25 cellular contexts compared by ENCODE assay signal in the genomic region with DNA sequence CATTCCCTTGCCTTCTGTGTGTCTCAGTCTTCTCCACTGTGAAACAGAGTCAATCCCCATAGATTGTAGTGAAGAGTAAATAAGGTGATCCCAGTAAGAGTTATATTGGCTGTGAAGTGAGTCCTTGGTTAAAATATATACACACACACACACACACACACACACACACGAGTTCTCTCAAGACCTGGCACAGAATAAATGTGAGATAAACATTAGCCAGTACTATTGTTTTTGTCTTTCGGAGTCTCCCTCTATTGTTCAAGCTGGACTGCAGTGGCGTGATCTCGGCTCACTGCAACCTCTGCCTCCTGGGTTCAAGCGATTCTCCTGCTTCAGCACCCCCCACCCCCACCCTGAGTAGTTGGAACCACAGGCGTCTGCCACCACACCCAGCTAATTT.
"Had no signal": no experiment of that assay in that cellular context is flagged by ENCODE, and none has a peak within 500 bp of the region (broad histone marks: within the 10 kb centered on the region; RNA-seq: fewer than 3 reads in every experiment).

No MANE protein-coding gene starts in this region.

- ATAC-seq: naive thymus-derived CD4-positive, alpha-beta T cell; natural killer cell; pancreas; right lobe of liver; stimulated activated effector memory CD8-positive, alpha-beta T cell treated with anti-CD3 and anti-CD28 coated beads, Interleukin-12 subunit alpha, Interleukin-12 subunit beta, amount 100 ng/mL, for 72 hours; stimulated activated naive B cell treated with anti-CD40 and anti-IgM and Interleukin-4, amounts not matched to agents 10 μg/mL and 1 μg/mL and 100 μg/mL, for 72 hours had no signal

- H3K27ac ChIP-seq: neural progenitor cell, pancreas, prostate gland, right lobe of liver, sigmoid colon, stomach, thoracic aorta, thyroid gland, tibial nerve, upper lobe of left lung had no signal

- H3K27ac Mint-ChIP-seq: naive thymus-derived CD4-positive, alpha-beta T cell; natural killer cell; nephron; neural progenitor cell; stimulated activated effector memory CD8-positive, alpha-beta T cell treated with anti-CD3 and anti-CD28 coated beads, Interleukin-12 subunit alpha, Interleukin-12 subunit beta, amount 100 ng/mL, for 72 hours; stimulated activated naive B cell treated with anti-CD40 and anti-IgM and Interleukin-4, amounts not matched to agents 10 μg/mL and 1 μg/mL and 100 μg/mL, for 72 hours; stimulated activated naive CD8-positive, alpha-beta T cell treated with anti-CD3 and anti-CD28 coated beads, Interleukin-15, Interleukin-2, amounts not matched to agents 100 ng/mL and 50 ng/mL, for 24 hours had no signal

- H3K9me3 Mint-ChIP-seq: natural killer cell; stimulated activated effector memory CD8-positive, alpha-beta T cell treated with anti-CD3 and anti-CD28 coated beads, Interleukin-12 subunit alpha, Interleukin-12 subunit beta, amount 100 ng/mL, for 72 hours; stimulated activated naive B cell treated with anti-CD40 and anti-IgM and Interleukin-4, amounts not matched to agents 10 μg/mL and 1 μg/mL and 100 μg/mL, for 72 hours; stimulated activated naive CD8-positive, alpha-beta T cell treated with anti-CD3 and anti-CD28 coated beads, Interleukin-15, Interleukin-2, amounts not matched to agents 100 ng/mL and 50 ng/mL, for 24 hours had no signal

- H3K36me3 Mint-ChIP-seq: naive thymus-derived CD4-positive, alpha-beta T cell; natural killer cell; neural progenitor cell; stimulated activated effector memory CD8-positive, alpha-beta T cell treated with anti-CD3 and anti-CD28 coated beads, Interleukin-12 subunit alpha, Interleukin-12 subunit beta, amount 100 ng/mL, for 72 hours; stimulated activated naive B cell treated with anti-CD40 and anti-IgM and Interleukin-4, amounts not matched to agents 10 μg/mL and 1 μg/mL and 100 μg/mL, for 72 hours had no signal

- H3K4me1 Mint-ChIP-seq: neural progenitor cell; stimulated activated effector memory CD8-positive, alpha-beta T cell treated with anti-CD3 and anti-CD28 coated beads, Interleukin-12 subunit alpha, Interleukin-12 subunit beta, amount 100 ng/mL, for 72 hours had no signal

- DNase-seq: naive thymus-derived CD4-positive, alpha-beta T cell; natural killer cell; occipital lobe; pancreas; right cardiac atrium; right lobe of liver; sigmoid colon; small intestine; stimulated activated CD4-positive, alpha-beta T cell treated with anti-CD3 and anti-CD28 coated beads, Interleukin-15, amount 100 ng/mL, for 24 hours; stimulated activated CD4-positive, alpha-beta T cell treated with anti-CD3 and anti-CD28 coated beads, Interleukin-2, amount 100 ng/mL, for 24 hours; stimulated activated CD4-positive, alpha-beta T cell treated with anti-CD3 and anti-CD28 coated beads, Interleukin-2, amount 100 ng/mL, for 48 hours; stimulated activated CD4-positive, alpha-beta T cell treated with anti-CD3 and anti-CD28 coated beads, Interleukin-4, amount 100 ng/mL, for 24 hours; stimulated activated naive B cell treated with anti-CD40 and anti-IgM and Interleukin-4, amounts not matched to agents 10 μg/mL and 1 μg/mL and 100 μg/mL, for 72 hours; stimulated activated naive CD4-positive, alpha-beta T cell treated with Interleukin-2 at 50 U/mL for 16 hours; stomach; thyroid gland; trophoblast cell; upper lobe of left lung had no signal

- H3K4me3 Mint-ChIP-seq: naive thymus-derived CD4-positive, alpha-beta T cell; natural killer cell; nephron; neural progenitor cell; stimulated activated effector memory CD8-positive, alpha-beta T cell treated with anti-CD3 and anti-CD28 coated beads, Interleukin-12 subunit alpha, Interleukin-12 subunit beta, amount 100 ng/mL, for 72 hours; stimulated activated naive B cell treated with anti-CD40 and anti-IgM and Interleukin-4, amounts not matched to agents 10 μg/mL and 1 μg/mL and 100 μg/mL, for 72 hours; stimulated activated naive CD8-positive, alpha-beta T cell treated with anti-CD3 and anti-CD28 coated beads, Interleukin-15, Interleukin-2, amounts not matched to agents 100 ng/mL and 50 ng/mL, for 24 hours had no signal

- H3K4me3 ChIP-seq: neural progenitor cell, pancreas, prostate gland, right lobe of liver, sigmoid colon, stomach, thoracic aorta, thyroid gland, tibial nerve, upper lobe of left lung had no signal
